Comparison of ENCODE assay signal across 28 cellular contexts in genomic region chr1:173082913-173083312, GRCh38. TPM values are rescaled to one million over a fixed set of nuclear protein-coding genes. Genes with fewer than 3 reads are reported as not detected.
"Had no signal": no experiment of that assay in that cellular context is flagged by ENCODE, and none has a peak within 500 bp of the region (broad histone marks: within the 10 kb centered on the region; RNA-seq: fewer than 3 reads in every experiment).

No MANE protein-coding gene starts in this region.

- H3K4me3 Mint-ChIP-seq: mesothelial cell of epicardium; naive B cell; natural killer cell treated with Interleukin-12 subunit alpha and Interleukin-12 subunit beta and Interleukin-15 and Interleukin-18, amount 100 ng/mL, for 72 hours; neural progenitor cell; stimulated activated effector memory CD8-positive, alpha-beta T cell treated with anti-CD3 and anti-CD28 coated beads, Interleukin-12 subunit alpha, Interleukin-12 subunit beta, amount 100 ng/mL, for 72 hours; type B pancreatic cell had no signal

- H3K27ac Mint-ChIP-seq: mesothelial cell of epicardium; naive B cell; natural killer cell treated with Interleukin-12 subunit alpha and Interleukin-12 subunit beta and Interleukin-15 and Interleukin-18, amount 100 ng/mL, for 72 hours; neural progenitor cell; stimulated activated effector memory CD8-positive, alpha-beta T cell treated with anti-CD3 and anti-CD28 coated beads, Interleukin-12 subunit alpha, Interleukin-12 subunit beta, amount 100 ng/mL, for 72 hours; type B pancreatic cell had no signal

- DNase-seq: dorsolateral prefrontal cortex; effector CD4-positive, alpha-beta T cell; foreskin fibroblast; gastrocnemius medialis; heart left ventricle; left cardiac atrium; left lung; mesenchymal stem cell; mucosa of descending colon; naive B cell; right cardiac atrium; sigmoid colon; stimulated activated CD4-positive, alpha-beta T cell treated with anti-CD3 and anti-CD28 coated beads, Interleukin-2, amount 100 ng/mL, for 24 hours; stimulated activated CD4-positive, alpha-beta T cell treated with anti-CD3 and anti-CD28 coated beads, Interleukin-4, amount 100 ng/mL, for 24 hours; stimulated activated naive CD8-positive, alpha-beta T cell treated with anti-CD3 and anti-CD28 coated beads, Interleukin-15, Interleukin-2, amounts not matched to agents 100 U/mL and 50 U/mL, for 24 hours; substantia nigra; testis; tibial artery had no signal

- ATAC-seq: gastrocnemius medialis; heart left ventricle; left cardiac atrium; left lung; mucosa of descending colon; natural killer cell treated with Interleukin-12 subunit alpha and Interleukin-12 subunit beta and Interleukin-15 and Interleukin-18, amount 100 ng/mL, for 72 hours; right cardiac atrium; stimulated activated effector memory CD8-positive, alpha-beta T cell treated with anti-CD3 and anti-CD28 coated beads, Interleukin-12 subunit alpha, Interleukin-12 subunit beta, amount 100 ng/mL, for 72 hours; stimulated activated naive CD8-positive, alpha-beta T cell treated with anti-CD3 and anti-CD28 coated beads, Interleukin-15, Interleukin-2, amounts not matched to agents 100 U/mL and 50 U/mL, for 24 hours had no signal

- H3K4me1 ChIP-seq: gastrocnemius medialis, heart left ventricle, left lung, prostate gland, testis, tibial artery had no signal

- H3K27ac ChIP-seq: dorsolateral prefrontal cortex, gastrocnemius medialis, heart left ventricle, hepatocyte, left lung, neural progenitor cell, prostate gland, sigmoid colon, testis, tibial artery had no signal

- H3K36me3 Mint-ChIP-seq: mesothelial cell of epicardium; naive B cell; neural progenitor cell; stimulated activated effector memory CD8-positive, alpha-beta T cell treated with anti-CD3 and anti-CD28 coated beads, Interleukin-12 subunit alpha, Interleukin-12 subunit beta, amount 100 ng/mL, for 72 hours; type B pancreatic cell had no signal

- H3K4me1 Mint-ChIP-seq: mesothelial cell of epicardium; neural progenitor cell; stimulated activated effector memory CD8-positive, alpha-beta T cell treated with anti-CD3 and anti-CD28 coated beads, Interleukin-12 subunit alpha, Interleukin-12 subunit beta, amount 100 ng/mL, for 72 hours had no signal

- H3K9me3 Mint-ChIP-seq: natural killer cell treated with Interleukin-12 subunit alpha and Interleukin-12 subunit beta and Interleukin-15 and Interleukin-18, amount 100 ng/mL, for 72 hours; neural progenitor cell; stimulated activated effector memory CD8-positive, alpha-beta T cell treated with anti-CD3 and anti-CD28 coated beads, Interleukin-12 subunit alpha, Interleukin-12 subunit beta, amount 100 ng/mL, for 72 hours; type B pancreatic cell had no signal

- H3K27me3 Mint-ChIP-seq: naive B cell, type B pancreatic cell had no signal

- H3K36me3 ChIP-seq: gastrocnemius medialis, heart left ventricle, left lung, neural progenitor cell, prostate gland, sigmoid colon, tibial artery had no signal

- FAIRE-seq: islet of Langerhans had no signal

- H3K27me3 ChIP-seq: dorsolateral prefrontal cortex, gastrocnemius medialis, heart left ventricle, hepatocyte, left lung, neural progenitor cell, sigmoid colon, testis, tibial artery had no signal

- H3K4me3 ChIP-seq: dorsolateral prefrontal cortex, gastrocnemius medialis, heart left ventricle, hepatocyte, left lung, mucosa of descending colon, neural progenitor cell, prostate gland, sigmoid colon, testis, tibial artery had no signal

- H3K9me3 ChIP-seq: gastrocnemius medialis, left lung, mucosa of descending colon, prostate gland, testis, tibial artery had no signal

RNA-seq across cellular contexts. Expression of gene TNFSF18, which starts 32.2 kb away (rescaled TPM):
- total RNA-seq: gastrocnemius medialis, kidney epithelial cell, prostate gland, right cardiac atrium had no signal
- polyA plus RNA-seq: hepatocyte, right cardiac atrium, urinary bladder had no signal
